Comparison of ENCODE assay signal across 2 cellular contexts in the genomic region with DNA sequence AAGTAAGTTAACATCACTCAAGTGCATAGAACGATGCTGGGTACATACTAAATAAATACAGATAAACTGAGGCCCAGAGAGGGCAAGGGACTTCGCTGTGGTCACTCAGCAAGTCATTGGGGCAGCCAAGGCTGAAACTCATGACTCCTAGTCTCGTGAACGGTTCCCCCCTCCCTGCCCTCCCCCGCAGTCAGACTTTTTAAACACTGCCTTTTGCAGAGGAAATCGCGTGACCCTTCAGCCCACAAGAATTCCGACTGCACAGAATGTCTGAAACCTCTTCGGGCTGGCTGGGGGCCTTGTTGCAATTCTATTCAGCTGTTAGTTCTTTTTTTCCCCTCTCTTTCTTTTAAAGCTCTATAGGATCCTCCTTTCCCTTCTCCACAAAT.
TF ChIP-seq lines count a peak whose summit lies in the region.

No MANE protein-coding gene starts in this region.

TF ChIP-seq in SK-N-SH, 30 proteins besides CTCF, POLR2A, EP300 and RAD21 (continued from another document):
- TF ChIP-seq, protein P1, sequence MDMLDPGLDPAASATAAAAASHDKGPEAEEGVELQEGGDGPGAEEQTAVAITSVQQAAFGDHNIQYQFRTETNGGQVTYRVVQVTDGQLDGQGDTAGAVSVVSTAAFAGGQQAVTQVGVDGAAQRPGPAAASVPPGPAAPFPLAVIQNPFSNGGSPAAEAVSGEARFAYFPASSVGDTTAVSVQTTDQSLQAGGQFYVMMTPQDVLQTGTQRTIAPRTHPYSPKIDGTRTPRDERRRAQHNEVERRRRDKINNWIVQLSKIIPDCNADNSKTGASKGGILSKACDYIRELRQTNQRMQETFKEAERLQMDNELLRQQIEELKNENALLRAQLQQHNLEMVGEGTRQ (IDR thresholded peaks at IDR 0.05; ENCODE audit: borderline replicate concordance, low read depth, low read length) = no peak
- TF ChIP-seq FOXJ3 (CRISPR knock-in tag; IDR thresholded peaks at IDR 0.05) = no peak
- TF ChIP-seq TCF12 (IDR thresholded peaks at IDR 0.05) = no peak
- no peak for TF ChIP-seq MXI1 (IDR thresholded peaks at IDR 0.05; ENCODE audit: low read depth, low read length)
TF ChIP-seq in SK-N-SH: peak in this region for 0.

TF ChIP-seq in SK-N-SH treated with all-trans-retinoic acid at 6 μM for 48 hours, 23 proteins besides CTCF, POLR2A, EP300 and RAD21 (continued from another document):
- TF ChIP-seq, protein P2, sequence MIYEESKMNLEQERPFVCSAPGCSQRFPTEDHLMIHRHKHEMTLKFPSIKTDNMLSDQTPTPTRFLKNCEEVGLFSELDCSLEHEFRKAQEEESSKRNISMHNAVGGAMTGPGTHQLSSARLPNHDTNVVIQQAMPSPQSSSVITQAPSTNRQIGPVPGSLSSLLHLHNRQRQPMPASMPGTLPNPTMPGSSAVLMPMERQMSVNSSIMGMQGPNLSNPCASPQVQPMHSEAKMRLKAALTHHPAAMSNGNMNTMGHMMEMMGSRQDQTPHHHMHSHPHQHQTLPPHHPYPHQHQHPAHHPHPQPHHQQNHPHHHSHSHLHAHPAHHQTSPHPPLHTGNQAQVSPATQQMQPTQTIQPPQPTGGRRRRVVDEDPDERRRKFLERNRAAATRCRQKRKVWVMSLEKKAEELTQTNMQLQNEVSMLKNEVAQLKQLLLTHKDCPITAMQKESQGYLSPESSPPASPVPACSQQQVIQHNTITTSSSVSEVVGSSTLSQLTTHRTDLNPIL (CRISPR knock-in tag; IDR thresholded peaks at IDR 0.05; ENCODE audit: low read depth) = no peak
TF ChIP-seq in SK-N-SH treated with all-trans-retinoic acid at 6 μM for 48 hours: peak in this region for 0.
